Comparison of ENCODE assay signal across 8 cellular contexts in the genomic region with DNA sequence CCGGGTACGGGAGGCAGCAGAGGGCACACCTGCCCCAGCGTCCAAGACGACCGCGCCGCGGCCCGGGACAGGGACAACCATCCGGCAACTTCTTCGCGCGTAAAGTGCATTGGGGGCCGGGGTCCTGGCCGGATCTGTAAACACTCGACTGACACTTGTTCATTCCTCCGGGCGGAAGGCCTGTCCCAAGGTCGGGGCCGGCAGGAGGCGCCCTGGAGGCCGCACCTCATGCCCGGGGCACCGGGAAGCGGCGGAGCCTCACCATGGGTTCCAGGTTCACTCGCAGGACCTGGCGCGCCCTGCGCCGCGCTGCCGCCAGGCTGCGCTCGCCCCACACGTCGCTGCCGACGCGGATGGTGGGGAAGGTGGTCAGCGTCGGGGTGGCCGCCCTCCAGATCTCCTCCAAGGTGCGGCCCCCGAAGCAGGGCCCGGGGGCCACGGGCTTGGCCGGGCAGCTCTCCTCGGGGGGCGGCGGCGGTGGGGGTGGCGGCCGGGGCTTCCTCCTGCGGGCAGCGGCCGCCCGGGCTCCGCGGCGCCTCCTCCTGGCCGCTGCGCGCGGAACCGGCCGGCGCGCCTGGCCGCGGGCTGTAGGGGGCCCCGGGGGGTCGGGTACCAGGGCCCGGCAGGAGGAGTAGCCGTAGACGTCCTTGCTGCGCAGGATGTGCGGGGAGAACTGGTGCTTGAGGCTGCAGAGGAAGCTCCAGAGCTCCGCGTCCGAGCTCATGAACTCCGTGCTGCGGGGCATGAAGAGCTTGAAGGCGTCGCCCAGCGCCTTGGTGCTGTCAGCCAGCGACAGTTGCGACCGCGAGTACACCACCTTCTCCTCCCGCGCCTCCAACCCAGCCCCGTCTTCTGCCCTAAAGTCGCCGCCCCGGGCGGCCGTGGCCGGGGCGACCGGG. TPM values are rescaled to one million over a fixed set of nuclear protein-coding genes. Genes with fewer than 3 reads are reported as not detected.
DNase-seq lines count a peak whose midpoint lies in the region; ATAC-seq, FAIRE-seq and TF ChIP-seq lines count a peak whose summit lies in the region.

No MANE protein-coding gene starts in this region.

- ATAC-seq in GM19043 (IDR thresholded peaks at IDR 0.05; ENCODE audit: low read depth, unreplicated experiment) (peak; percentile 54), HG03354 (IDR thresholded peaks at IDR 0.05; ENCODE audit: poor library complexity, severe bottlenecking, unreplicated experiment) (peak; percentile 70), mucosa of descending colon (peak; percentile 88)
- peak; percentile 70 for ATAC-seq in activated CD8-positive, alpha-beta memory T cell treated with anti-CD3 and anti-CD28 coated beads, Interleukin-2, amount 10 ng/mL, durations not matched to agents 7 days and 5 days

- peaks cover 30% of the 10 kb centered on the region for H3K79me2 ChIP-seq in endothelial cell of umbilical vein (ENCODE audit: control insufficient read depth, insufficient read depth, low read length)

- H3K9ac ChIP-seq in endothelial cell of umbilical vein (replicated peaks; ENCODE audit: extremely low read depth, insufficient read depth, low read length): peak overlapping the region; percentile 98

- dilution Hi-C loops in endothelial cell of umbilical vein (cut with MboI; ENCODE audit: extremely low pct_ligation_motif_present, low sequenced_read_pairs): no loop called here

- peaks cover 0 to 2% (median 0%) of the 10 kb centered on the region in 7 donors for H3K9me3 Mint-ChIP-seq in CD14-positive monocyte
- H3K9me3 Mint-ChIP-seq in activated CD8-positive, alpha-beta memory T cell treated with anti-CD3 and anti-CD28 coated beads, Interleukin-2, amount 10 ng/mL, durations not matched to agents 7 days and 5 days (ENCODE audit: low read depth): no peaks in the 10 kb centered on the region

- peak overlapping the region; percentile 50 to 100 (median 98) for H3K4me3 ChIP-seq in endothelial cell of umbilical vein (replicated peaks in 1 of 3; ENCODE audit: insufficient read depth in 1 of 3, low read depth in 1 of 3, low read length in 3 of 3)
- peak overlapping the region; percentile 78 for H3K4me3 ChIP-seq in mucosa of descending colon

- CTCF ChIA-PET in activated CD8-positive, alpha-beta memory T cell treated with anti-CD3 and anti-CD28 coated beads, Interleukin-2, amount 10 ng/mL, durations not matched to agents 7 days and 5 days (lab: Charles Lee): interaction anchor here (0.6 to 8.5 kb wide), 29 partner anchors 10 to 508 kb away, joined by 3 to 104 read pairs (median 3); partner anchors contain the start of gene HBP1
- CTCF ChIA-PET in endothelial cell of umbilical vein (lab: Charles Lee): interaction anchor here (0.6 to 6.7 kb wide), 37 partner anchors 11 to 490 kb away, joined by 3 to 191 read pairs (median 4); partner anchors contain the start of gene NAMPT

- POLR2A ChIA-PET in endothelial cell of umbilical vein (lab: Charles Lee): interaction anchor here (0.6 to 1.7 kb wide), 9 partner anchors 58 to 375 kb away, joined by 3 to 8 read pairs (median 3); partner anchors contain the start of gene NAMPT

- H3K4me1 ChIP-seq in endothelial cell of umbilical vein (ENCODE audit: control insufficient read depth, extremely low read depth, insufficient read depth, low read length): peaks cover 22% of the 10 kb centered on the region
- peaks cover 12% of the 10 kb centered on the region for H3K4me1 ChIP-seq in mucosa of descending colon (ENCODE audit: low read depth)

- FAIRE-seq in endothelial cell of umbilical vein (lab: Jason Lieb, UNC): no peak

- DNase-seq in CD14-positive monocyte (ENCODE audit: low spot score) (peak; percentile 83), NCI-H774 (lab: John Stamatoyannopoulos, UW) (peak; percentile 59), endothelial cell of umbilical vein (ENCODE audit: low read depth, low spot score) (peak; percentile 87), mucosa of descending colon (peak; percentile 90 to 91 (median 91))
- peak; percentile 89 for DNase-seq in activated CD8-positive, alpha-beta memory T cell treated with anti-CD3 and anti-CD28 coated beads, Interleukin-2, amount 10 ng/mL, durations not matched to agents 7 days and 5 days
- DNase-seq in stimulated activated CD8-positive, alpha-beta memory T cell treated with anti-CD3 and anti-CD28 coated beads, Interleukin-4, amount 100 ng/mL, for 24 hours (ENCODE audit: low read depth): peak; percentile 73

- no peaks in the 10 kb centered on the region for H3K9me3 ChIP-seq in endothelial cell of umbilical vein (replicated peaks; ENCODE audit: control insufficient read depth, insufficient read depth, low read length)
- H3K9me3 ChIP-seq in mucosa of descending colon: no peaks in the 10 kb centered on the region

- no peaks in the 10 kb centered on the region for H3K9me1 ChIP-seq in endothelial cell of umbilical vein (replicated peaks; ENCODE audit: control insufficient read depth, extremely low read depth, insufficient read depth, low read length)

- H4K20me1 ChIP-seq in endothelial cell of umbilical vein (replicated peaks; ENCODE audit: control insufficient read depth, extremely low read depth, insufficient read depth, low read length): no peaks in the 10 kb centered on the region

- peak overlapping the region; percentile 99 for H3K4me2 ChIP-seq in endothelial cell of umbilical vein (ENCODE audit: insufficient read depth, low read length)

- no TSS peak for BruUV-seq in endothelial cell of umbilical vein (replicated peaks; lab: Mats Ljungman, UMichigan)

- H3K27me3 Mint-ChIP-seq in CD14-positive monocyte (ENCODE audit: low read depth in 3 of 3): peaks cover 0 to 4% (median 0%) of the 10 kb centered on the region in 3 donors
- H3K27me3 Mint-ChIP-seq in activated CD8-positive, alpha-beta memory T cell treated with anti-CD3 and anti-CD28 coated beads, Interleukin-2, amount 10 ng/mL, durations not matched to agents 7 days and 5 days: no peaks in the 10 kb centered on the region

- peak; percentile 68 for TF ChIP-seq POLR2A in endothelial cell of umbilical vein (IDR thresholded peaks at IDR 0.05; ENCODE audit: low read depth, low read length)

- intact Hi-C loops in CD14-positive monocyte (cut with micrococcal nuclease): loop anchor here (1.0 to 10.0 kb wide), 6 partner anchors 76 to 483 kb away; partner anchors contain the start of gene PIK3CG (in 1 of the 2)
- intact Hi-C loops in endothelial cell of umbilical vein (cut with micrococcal nuclease): loop anchor here (1.0 to 10.0 kb wide), 10 partner anchors 71 to 487 kb away; partner anchors contain the start of genes NAMPT and PIK3CG
- intact Hi-C loops in mucosa of descending colon (cut with DNase I, micrococcal nuclease): loop anchor here in 1 of 2 donors (5.0 to 10.0 kb wide), 2 partner anchors 77 to 115 kb away; no protein-coding TSS in a partner anchor

- peak overlapping the region; percentile 13 to 95 (median 87) for H3K27ac Mint-ChIP-seq in CD14-positive monocyte
- peak overlapping the region; percentile 89 for H3K27ac Mint-ChIP-seq in activated CD8-positive, alpha-beta memory T cell treated with anti-CD3 and anti-CD28 coated beads, Interleukin-2, amount 10 ng/mL, durations not matched to agents 7 days and 5 days

- no peaks in the 10 kb centered on the region for H3K36me3 ChIP-seq in endothelial cell of umbilical vein (ENCODE audit: control insufficient read depth in 2 of 2, extremely low read depth in 1 of 2, insufficient read depth in 2 of 2, low read length in 2 of 2)
- no peaks in the 10 kb centered on the region for H3K36me3 ChIP-seq in mucosa of descending colon (ENCODE audit: low read depth)

- peak overlapping the region; percentile 90 for H3K27ac ChIP-seq in endothelial cell of umbilical vein (ENCODE audit: insufficient read depth, low read depth, low read length)

- TF ChIP-seq CTCF in CD14-positive monocyte (IDR thresholded peaks at IDR 0.05) (peak; percentile 93), endothelial cell of umbilical vein (IDR thresholded peaks at IDR 0.05; ENCODE audit: extremely low read depth in 1 of 2, insufficient read depth in 1 of 2, low read depth in 1 of 2, low read length in 2 of 2) (peak; percentile 86 to 89), mucosa of descending colon (IDR thresholded peaks at IDR 0.05) (peak; percentile 85)

- no peaks in the 10 kb centered on the region for H3K27me3 ChIP-seq in endothelial cell of umbilical vein (ENCODE audit: control insufficient read depth in 2 of 2, insufficient read depth in 2 of 2, low read length in 2 of 2)

- H3K36me3 Mint-ChIP-seq in CD14-positive monocyte: no peaks in the 10 kb centered on the region
- peaks cover 8% of the 10 kb centered on the region for H3K36me3 Mint-ChIP-seq in activated CD8-positive, alpha-beta memory T cell treated with anti-CD3 and anti-CD28 coated beads, Interleukin-2, amount 10 ng/mL, durations not matched to agents 7 days and 5 days

- H3K4me3 Mint-ChIP-seq in CD14-positive monocyte: peak overlapping the region; percentile 88 to 93
- H3K4me3 Mint-ChIP-seq in activated CD8-positive, alpha-beta memory T cell treated with anti-CD3 and anti-CD28 coated beads, Interleukin-2, amount 10 ng/mL, durations not matched to agents 7 days and 5 days: peak overlapping the region; percentile 78

- H2AFZ ChIP-seq in endothelial cell of umbilical vein (ENCODE audit: low read depth, low read length): peak overlapping the region; percentile 48

- H3K4me1 Mint-ChIP-seq in CD14-positive monocyte: peaks cover 23% of the 10 kb centered on the region
- peaks cover 26% of the 10 kb centered on the region for H3K4me1 Mint-ChIP-seq in activated CD8-positive, alpha-beta memory T cell treated with anti-CD3 and anti-CD28 coated beads, Interleukin-2, amount 10 ng/mL, durations not matched to agents 7 days and 5 days

TF ChIP-seq in endothelial cell of umbilical vein, 7 proteins besides CTCF, POLR2A, EP300 and RAD21:
- TF ChIP-seq EZH2 (IDR thresholded peaks at IDR 0.05; ENCODE audit: borderline replicate concordance, low read depth, low read length, severe bottlenecking): no peak
- peak; percentile 65 for TF ChIP-seq POLR2AphosphoS5 (IDR thresholded peaks at IDR 0.05; ENCODE audit: insufficient read depth, low read depth, low read length)

RNA-seq across cellular contexts. Expression of gene CCDC71L, which starts 0.7 kb away (rescaled TPM):
- polyA plus RNA-seq in CD14-positive monocyte (1 to 10 TPM; 2.9 to 3.5 TPM), endothelial cell of umbilical vein (50.7 and 60.3 TPM in 2 replicates)
- total RNA-seq in activated CD8-positive, alpha-beta memory T cell treated with anti-CD3 and anti-CD28 coated beads, Interleukin-2, amount 10 ng/mL, durations not matched to agents 7 days and 5 days: 10 to 100 TPM; 23.4 to 24.8 TPM
- total RNA-seq in endothelial cell of umbilical vein (62.5 and 65.2 TPM in 2 replicates), mucosa of descending colon (10 to 100 TPM; 17.4 to 25.6 (median 22.1) TPM)
- polyA plus RNA-seq in endothelial cell of umbilical vein (2011; cell fraction: cytosol; rRNA removed): 40.0 and 41.2 TPM in 2 replicates
- 25.6 and 30.8 TPM in 2 replicates for polyA plus RNA-seq in endothelial cell of umbilical vein (2011; cell fraction: nucleus; rRNA removed)
- 43.2 and 65.7 TPM in 2 replicates for polyA plus RNA-seq in endothelial cell of umbilical vein (2012)
- polyA minus RNA-seq in endothelial cell of umbilical vein: 24.6 and 28.5 TPM in 2 replicates
- 6.2 TPM for polyA minus RNA-seq in endothelial cell of umbilical vein (2011; cell fraction: cytosol; rRNA and poly(A)+ RNA removed)
- 22.4 and 22.6 TPM in 2 replicates for polyA minus RNA-seq in endothelial cell of umbilical vein (2011; cell fraction: nucleus; rRNA and poly(A)+ RNA removed)

Comparison
In these comparisons a context has a peak if more than half of its experiments do, and no peak if none do; other contexts are left out.
1. Peak in every context shown above with its lines: DNase-seq, ATAC-seq, H3K4me3 ChIP-seq and H3K27ac ChIP-seq.